21 cellular contexts compared by ENCODE assay signal in genomic region chr5:149988126-149988525, GRCh38. TPM values are rescaled to one million over a fixed set of nuclear protein-coding genes. Genes with fewer than 3 reads are reported as not detected.
"Had no signal": no experiment of that assay in that cellular context is flagged by ENCODE, and none has a peak within 500 bp of the region (broad histone marks: within the 10 kb centered on the region; RNA-seq: fewer than 3 reads in every experiment).

No MANE protein-coding gene starts in this region.

- FAIRE-seq: astrocyte, RCC 7860 had no signal

- ATAC-seq: activated CD8-positive, alpha-beta memory T cell treated with anti-CD3 and anti-CD28 coated beads, Interleukin-2, amount 10 ng/mL, durations not matched to agents 7 days and 5 days; activated CD8-positive, alpha-beta T cell treated with anti-CD3 and anti-CD28 coated beads, Interleukin-2, amount 10 ng/mL, durations not matched to agents 7 days and 5 days; WTC11 had no signal

- DNase-seq: activated CD4-positive, alpha-beta T cell treated with anti-CD3 and anti-CD28 coated beads for 48 hours; activated CD4-positive, alpha-beta T cell treated with anti-CD3 and anti-CD28 coated beads, Interleukin-2, amount 50 U/mL, for 4 hours; activated CD4-positive, CD25-positive, alpha-beta regulatory T cell treated with anti-CD3 and anti-CD28 coated beads, Interleukin-2, amount 50 U/mL, for 72 hours; activated CD8-positive, alpha-beta memory T cell treated with anti-CD3 and anti-CD28 coated beads, Interleukin-2, amount 10 ng/mL, durations not matched to agents 7 days and 5 days; activated CD8-positive, alpha-beta T cell treated with anti-CD3 and anti-CD28 coated beads, Interleukin-2, amount 10 ng/mL, durations not matched to agents 7 days and 5 days; activated effector memory CD4-positive, alpha-beta T cell treated with Interleukin-2 at 50 U/mL for 16 hours; activated naive CD4-positive, alpha-beta T cell; activated T-cell treated with anti-CD3 and anti-CD28 coated beads, Interleukin-2, amount 50 U/mL, for 24 hours; amygdala; MM.1S; NCI-H1092 treated with DMSO at 0.1 percent for 48 hours; NCI-H1436; NCI-H1694 treated with DMSO at 0.1 percent for 48 hours; NCI-H2029 treated with DMSO at 0.1 percent for 48 hours; NCI-H446; NCI-H524; SHP77 treated with DMSO at 0.1 percent for 48 hours had no signal

RNA-seq across cellular contexts. Expression of gene PDE6A, which starts 43.5 kb away (rescaled TPM):
- total RNA-seq: activated CD8-positive, alpha-beta memory T cell treated with anti-CD3 and anti-CD28 coated beads, Interleukin-2, amount 10 ng/mL, durations not matched to agents 7 days and 5 days; activated CD8-positive, alpha-beta T cell treated with anti-CD3 and anti-CD28 coated beads, Interleukin-2, amount 10 ng/mL, durations not matched to agents 7 days and 5 days; activated T-helper 1 cell treated with anti-CD3 and anti-CD28 coated beads, Interleukin-12 subunit alpha, Interleukin-12 subunit beta, Interleukin-2, Interleukin-4 antibody, amounts not matched to agents 30 ng/mL and 10 ng/mL and 1 ng/mL, durations not matched to agents 14 hours and 24 hours and 36 hours; WTC11 had no signal
